ENCODE assay signal across 19 cellular contexts in the genomic region with DNA sequence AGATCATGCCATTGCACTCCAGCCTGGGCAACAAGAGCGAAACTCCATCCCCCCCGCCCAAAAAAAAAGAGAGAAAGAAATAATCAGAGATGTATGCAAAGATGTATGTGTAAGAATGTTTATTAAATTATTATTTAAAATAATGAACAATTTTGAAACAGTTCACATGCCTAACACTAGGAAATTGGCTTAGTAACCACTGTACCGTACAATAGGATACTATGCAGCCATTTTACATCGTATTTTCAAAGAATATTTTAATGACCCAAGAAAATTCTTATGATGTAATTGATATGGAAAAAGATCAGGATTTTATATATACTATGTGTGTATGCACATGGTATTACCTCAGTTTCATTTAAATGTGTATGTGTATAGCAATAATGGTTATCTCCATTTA.
"Had no signal": no experiment of that assay in that cellular context is flagged by ENCODE, and none has a peak within 500 bp of the region (broad histone marks: within the 10 kb centered on the region; RNA-seq: fewer than 3 reads in every experiment).

No MANE protein-coding gene starts in this region.

- H3K4me3 Mint-ChIP-seq: activated CD4-positive, alpha-beta T cell treated with anti-CD3 and anti-CD28 coated beads, Interleukin-2, amount 10 ng/mL, durations not matched to agents 7 days and 5 days; activated CD8-positive, alpha-beta memory T cell treated with anti-CD3 and anti-CD28 coated beads, Interleukin-2, amount 10 ng/mL, durations not matched to agents 7 days and 5 days; activated CD8-positive, alpha-beta T cell treated with anti-CD3 and anti-CD28 coated beads for 36 hours; activated naive CD4-positive, alpha-beta T cell treated with anti-CD3 and anti-CD28 coated beads, Interleukin-2, amount 10 ng/mL, durations not matched to agents 7 days and 5 days had no signal

- H3K36me3 ChIP-seq: gastroesophageal sphincter, upper lobe of right lung, WERI-Rb-1 had no signal

- H3K36me3 Mint-ChIP-seq: activated CD8-positive, alpha-beta memory T cell treated with anti-CD3 and anti-CD28 coated beads, Interleukin-2, amount 10 ng/mL, durations not matched to agents 7 days and 5 days; activated naive CD4-positive, alpha-beta T cell treated with anti-CD3 and anti-CD28 coated beads, Interleukin-2, amount 10 ng/mL, durations not matched to agents 7 days and 5 days had no signal

- ATAC-seq: activated CD8-positive, alpha-beta memory T cell treated with anti-CD3 and anti-CD28 coated beads, Interleukin-2, amount 10 ng/mL, durations not matched to agents 7 days and 5 days; activated CD8-positive, alpha-beta T cell treated with anti-CD3 and anti-CD28 coated beads for 36 hours; gastroesophageal sphincter; left cardiac atrium; upper lobe of right lung had no signal

- H3K9me3 Mint-ChIP-seq: activated CD4-positive, alpha-beta T cell treated with anti-CD3 and anti-CD28 coated beads, Interleukin-2, amount 10 ng/mL, durations not matched to agents 7 days and 5 days; activated CD8-positive, alpha-beta T cell treated with anti-CD3 and anti-CD28 coated beads for 36 hours; activated naive CD4-positive, alpha-beta T cell treated with anti-CD3 and anti-CD28 coated beads, Interleukin-2, amount 10 ng/mL, durations not matched to agents 7 days and 5 days had no signal

- H3K9me3 ChIP-seq: gastroesophageal sphincter, upper lobe of right lung had no signal

- H3K27ac Mint-ChIP-seq: activated CD4-positive, alpha-beta T cell treated with anti-CD3 and anti-CD28 coated beads, Interleukin-2, amount 10 ng/mL, durations not matched to agents 7 days and 5 days; activated CD8-positive, alpha-beta memory T cell treated with anti-CD3 and anti-CD28 coated beads, Interleukin-2, amount 10 ng/mL, durations not matched to agents 7 days and 5 days; activated CD8-positive, alpha-beta T cell treated with anti-CD3 and anti-CD28 coated beads for 36 hours; activated naive CD4-positive, alpha-beta T cell treated with anti-CD3 and anti-CD28 coated beads, Interleukin-2, amount 10 ng/mL, durations not matched to agents 7 days and 5 days had no signal

- H3K4me3 ChIP-seq: gastroesophageal sphincter, upper lobe of right lung had no signal

- H3K27ac ChIP-seq: gastroesophageal sphincter, upper lobe of right lung, WERI-Rb-1 had no signal

- H3K27me3 ChIP-seq: gastroesophageal sphincter, upper lobe of right lung had no signal

- DNase-seq: activated CD4-positive, alpha-beta T cell treated with anti-CD3 and anti-CD28 coated beads, Interleukin-2, amount 10 ng/mL, durations not matched to agents 7 days and 5 days; activated CD4-positive, CD25-positive, alpha-beta regulatory T cell treated with anti-CD3 and anti-CD28 coated beads, Interleukin-2, amount 50 U/mL, for 72 hours; activated CD8-positive, alpha-beta memory T cell treated with anti-CD3 and anti-CD28 coated beads, Interleukin-2, amount 10 ng/mL, durations not matched to agents 7 days and 5 days; activated CD8-positive, alpha-beta T cell treated with anti-CD3 and anti-CD28 coated beads for 36 hours; activated effector memory CD4-positive, alpha-beta T cell treated with anti-CD3 and anti-CD28 coated beads, Interleukin-2, amount 50 U/mL, for 16 hours; activated naive CD4-positive, alpha-beta T cell treated with anti-CD3 and anti-CD28 coated beads, Interleukin-2, amount 10 ng/mL, durations not matched to agents 7 days and 5 days; activated T-cell treated with anti-CD3 and anti-CD28 coated beads for 4 hours; amygdala; cerebellar nuclear complex; head of caudate nucleus; islet precursor cell; left cardiac atrium; mesenchymal stem cell; occipital lobe; stimulated activated CD4-positive, alpha-beta T cell treated with anti-CD3 and anti-CD28 coated beads, Interleukin-4, amount 100 ng/mL, for 24 hours; stimulated activated naive CD4-positive, alpha-beta T cell treated with Interleukin-2 at 50 U/mL for 16 hours; WERI-Rb-1 had no signal

- H3K27me3 Mint-ChIP-seq: activated CD4-positive, alpha-beta T cell treated with anti-CD3 and anti-CD28 coated beads, Interleukin-2, amount 10 ng/mL, durations not matched to agents 7 days and 5 days; activated CD8-positive, alpha-beta T cell treated with anti-CD3 and anti-CD28 coated beads for 36 hours had no signal
